ENCODE assay signal across 1 cellular context in genomic region chr18:62729487-62730386, GRCh38.
TF ChIP-seq lines count a peak whose summit lies in the region.

No MANE protein-coding gene starts in this region.

TF ChIP-seq in GM12878, 131 proteins besides CTCF, POLR2A, EP300 and RAD21 (continued from another document and continues in another):
- TF ChIP-seq, protein P1, sequence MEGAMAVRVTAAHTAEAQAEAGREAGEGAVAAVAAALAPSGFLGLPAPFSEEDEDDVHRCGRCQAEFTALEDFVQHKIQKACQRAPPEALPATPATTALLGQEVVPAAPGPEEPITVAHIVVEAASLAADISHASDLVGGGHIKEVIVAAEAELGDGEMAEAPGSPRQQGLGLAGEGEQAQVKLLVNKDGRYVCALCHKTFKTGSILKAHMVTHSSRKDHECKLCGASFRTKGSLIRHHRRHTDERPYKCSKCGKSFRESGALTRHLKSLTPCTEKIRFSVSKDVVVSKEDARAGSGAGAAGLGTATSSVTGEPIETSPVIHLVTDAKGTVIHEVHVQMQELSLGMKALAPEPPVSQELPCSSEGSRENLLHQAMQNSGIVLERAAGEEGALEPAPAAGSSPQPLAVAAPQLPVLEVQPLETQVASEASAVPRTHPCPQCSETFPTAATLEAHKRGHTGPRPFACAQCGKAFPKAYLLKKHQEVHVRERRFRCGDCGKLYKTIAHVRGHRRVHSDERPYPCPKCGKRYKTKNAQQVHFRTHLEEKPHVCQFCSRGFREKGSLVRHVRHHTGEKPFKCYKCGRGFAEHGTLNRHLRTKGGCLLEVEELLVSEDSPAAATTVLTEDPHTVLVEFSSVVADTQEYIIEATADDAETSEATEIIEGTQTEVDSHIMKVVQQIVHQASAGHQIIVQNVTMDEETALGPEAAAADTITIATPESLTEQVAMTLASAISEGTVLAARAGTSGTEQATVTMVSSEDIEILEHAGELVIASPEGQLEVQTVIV (IDR thresholded peaks at IDR 0.05; ENCODE audit: borderline replicate concordance, partially characterized antibody), result no peak
- no peak for TF ChIP-seq MYC (IDR thresholded peaks at IDR 0.05; ENCODE audit: insufficient read depth, insufficient read length, insufficient replicate concordance, low read length, severe bottlenecking)
- no peak for TF ChIP-seq HDGF (IDR thresholded peaks at IDR 0.05)
- TF ChIP-seq NFIC (IDR thresholded peaks at IDR 0.05; ENCODE audit: low read depth, low read length), result 0 out of 2 replicates have a peak, but pooled peaks have one; percentile 37
- TF ChIP-seq, protein P2, sequence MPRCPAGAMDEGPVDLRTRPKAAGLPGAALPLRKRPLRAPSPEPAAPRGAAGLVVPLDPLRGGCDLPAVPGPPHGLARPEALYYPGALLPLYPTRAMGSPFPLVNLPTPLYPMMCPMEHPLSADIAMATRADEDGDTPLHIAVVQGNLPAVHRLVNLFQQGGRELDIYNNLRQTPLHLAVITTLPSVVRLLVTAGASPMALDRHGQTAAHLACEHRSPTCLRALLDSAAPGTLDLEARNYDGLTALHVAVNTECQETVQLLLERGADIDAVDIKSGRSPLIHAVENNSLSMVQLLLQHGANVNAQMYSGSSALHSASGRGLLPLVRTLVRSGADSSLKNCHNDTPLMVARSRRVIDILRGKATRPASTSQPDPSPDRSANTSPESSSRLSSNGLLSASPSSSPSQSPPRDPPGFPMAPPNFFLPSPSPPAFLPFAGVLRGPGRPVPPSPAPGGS (IDR thresholded peaks at IDR 0.05; ENCODE audit: borderline replicate concordance, insufficient read depth, low read depth, low read length, poor library complexity, severe bottlenecking), result no peak
- no peak for TF ChIP-seq ZBTB11 (CRISPR knock-in tag; IDR thresholded peaks at IDR 0.05)
- no peak for TF ChIP-seq YY1 (IDR thresholded peaks at IDR 0.05; ENCODE audit: low read depth, low read length)
- TF ChIP-seq FOXM1 (IDR thresholded peaks at IDR 0.05; ENCODE audit: low read depth, low read length), result no peak
- TF ChIP-seq HCFC1 (IDR thresholded peaks at IDR 0.05; ENCODE audit: low read length), result no peak
- no peak for TF ChIP-seq SMAD1 (IDR thresholded peaks at IDR 0.05; ENCODE audit: low read depth, partially characterized antibody)
- TF ChIP-seq ETV6 (conservative IDR thresholded peaks at IDR 0.05 in 1 of 2, IDR thresholded peaks at IDR 0.05 in 1 of 2; ENCODE audit: borderline replicate concordance in 1 of 2, low read depth in 1 of 2), result no peak
- no peak for TF ChIP-seq CHD1 (IDR thresholded peaks at IDR 0.05; ENCODE audit: low read depth, low read length)
- no peak for TF ChIP-seq SUZ12 (IDR thresholded peaks at IDR 0.05; ENCODE audit: unreplicated experiment)
- no peak for TF ChIP-seq NFYA (IDR thresholded peaks at IDR 0.05; ENCODE audit: borderline replicate concordance, low read depth, low read length)
- no peak for TF ChIP-seq TCF12 (IDR thresholded peaks at IDR 0.05; ENCODE audit: low read depth, low read length)
- no peak for TF ChIP-seq CHD2 (IDR thresholded peaks at IDR 0.05; ENCODE audit: borderline replicate concordance, low read depth, low read length)
- TF ChIP-seq ESRRA (IDR thresholded peaks at IDR 0.05; ENCODE audit: low read length), result no peak
- TF ChIP-seq REST (IDR thresholded peaks at IDR 0.05; ENCODE audit: low read depth, low read length), result no peak
- TF ChIP-seq NR2F1 (conservative IDR thresholded peaks at IDR 0.05), result no peak
- TF ChIP-seq CREB1 (IDR thresholded peaks at IDR 0.05; ENCODE audit: low read depth), result 0 out of 2 replicates have a peak, but pooled peaks have one; percentile 29
- no peak for TF ChIP-seq MTA2 (IDR thresholded peaks at IDR 0.05; ENCODE audit: low read depth)
- TF ChIP-seq RUNX3 (IDR thresholded peaks at IDR 0.05; ENCODE audit: low read length), result peak; percentile 76
- TF ChIP-seq, protein P3, sequence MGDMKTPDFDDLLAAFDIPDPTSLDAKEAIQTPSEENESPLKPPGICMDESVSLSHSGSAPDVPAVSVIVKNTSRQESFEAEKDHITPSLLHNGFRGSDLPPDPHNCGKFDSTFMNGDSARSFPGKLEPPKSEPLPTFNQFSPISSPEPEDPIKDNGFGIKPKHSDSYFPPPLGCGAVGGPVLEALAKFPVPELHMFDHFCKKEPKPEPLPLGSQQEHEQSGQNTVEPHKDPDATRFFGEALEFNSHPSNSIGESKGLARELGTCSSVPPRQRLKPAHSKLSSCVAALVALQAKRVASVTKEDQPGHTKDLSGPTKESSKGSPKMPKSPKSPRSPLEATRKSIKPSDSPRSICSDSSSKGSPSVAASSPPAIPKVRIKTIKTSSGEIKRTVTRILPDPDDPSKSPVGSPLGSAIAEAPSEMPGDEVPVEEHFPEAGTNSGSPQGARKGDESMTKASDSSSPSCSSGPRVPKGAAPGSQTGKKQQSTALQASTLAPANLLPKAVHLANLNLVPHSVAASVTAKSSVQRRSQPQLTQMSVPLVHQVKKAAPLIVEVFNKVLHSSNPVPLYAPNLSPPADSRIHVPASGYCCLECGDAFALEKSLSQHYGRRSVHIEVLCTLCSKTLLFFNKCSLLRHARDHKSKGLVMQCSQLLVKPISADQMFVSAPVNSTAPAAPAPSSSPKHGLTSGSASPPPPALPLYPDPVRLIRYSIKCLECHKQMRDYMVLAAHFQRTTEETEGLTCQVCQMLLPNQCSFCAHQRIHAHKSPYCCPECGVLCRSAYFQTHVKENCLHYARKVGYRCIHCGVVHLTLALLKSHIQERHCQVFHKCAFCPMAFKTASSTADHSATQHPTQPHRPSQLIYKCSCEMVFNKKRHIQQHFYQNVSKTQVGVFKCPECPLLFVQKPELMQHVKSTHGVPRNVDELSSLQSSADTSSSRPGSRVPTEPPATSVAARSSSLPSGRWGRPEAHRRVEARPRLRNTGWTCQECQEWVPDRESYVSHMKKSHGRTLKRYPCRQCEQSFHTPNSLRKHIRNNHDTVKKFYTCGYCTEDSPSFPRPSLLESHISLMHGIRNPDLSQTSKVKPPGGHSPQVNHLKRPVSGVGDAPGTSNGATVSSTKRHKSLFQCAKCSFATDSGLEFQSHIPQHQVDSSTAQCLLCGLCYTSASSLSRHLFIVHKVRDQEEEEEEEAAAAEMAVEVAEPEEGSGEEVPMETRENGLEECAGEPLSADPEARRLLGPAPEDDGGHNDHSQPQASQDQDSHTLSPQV (IDR thresholded peaks at IDR 0.05), result no peak
- no peak for TF ChIP-seq MAX (IDR thresholded peaks at IDR 0.05; ENCODE audit: low read depth, low read length)
- no peak for TF ChIP-seq DPF2 (IDR thresholded peaks at IDR 0.05)
- TF ChIP-seq TCF7 (IDR thresholded peaks at IDR 0.05; ENCODE audit: borderline replicate concordance), result no peak
- TF ChIP-seq NR2C1 (IDR thresholded peaks at IDR 0.05), result no peak
- no peak for TF ChIP-seq ZBED1 (IDR thresholded peaks at IDR 0.05; ENCODE audit: borderline replicate concordance)
- peak; percentile 73 for TF ChIP-seq MEF2A (IDR thresholded peaks at IDR 0.05; ENCODE audit: insufficient read depth, low read depth, low read length)
- no peak for TF ChIP-seq KAT2A (conservative IDR thresholded peaks at IDR 0.05; ENCODE audit: control insufficient read depth, low read depth, low read length)
- TF ChIP-seq SIX5 (IDR thresholded peaks at IDR 0.05; ENCODE audit: low read depth, low read length, severe bottlenecking), result no peak
- TF ChIP-seq BRCA1 (IDR thresholded peaks at IDR 0.05; ENCODE audit: low read depth, low read length), result no peak
- TF ChIP-seq FOS (IDR thresholded peaks at IDR 0.05; ENCODE audit: borderline replicate concordance, extremely low read depth, insufficient read length), result no peak
- TF ChIP-seq JUNB (IDR thresholded peaks at IDR 0.05), result peak; percentile 35
- no peak for TF ChIP-seq RAD51 (IDR thresholded peaks at IDR 0.05)
- TF ChIP-seq CREM (IDR thresholded peaks at IDR 0.05; ENCODE audit: low read depth), result 0 out of 2 replicates have a peak, but pooled peaks have one; percentile 17
- no peak for TF ChIP-seq RB1 (IDR thresholded peaks at IDR 0.05; ENCODE audit: borderline replicate concordance)
- TF ChIP-seq, protein P4, sequence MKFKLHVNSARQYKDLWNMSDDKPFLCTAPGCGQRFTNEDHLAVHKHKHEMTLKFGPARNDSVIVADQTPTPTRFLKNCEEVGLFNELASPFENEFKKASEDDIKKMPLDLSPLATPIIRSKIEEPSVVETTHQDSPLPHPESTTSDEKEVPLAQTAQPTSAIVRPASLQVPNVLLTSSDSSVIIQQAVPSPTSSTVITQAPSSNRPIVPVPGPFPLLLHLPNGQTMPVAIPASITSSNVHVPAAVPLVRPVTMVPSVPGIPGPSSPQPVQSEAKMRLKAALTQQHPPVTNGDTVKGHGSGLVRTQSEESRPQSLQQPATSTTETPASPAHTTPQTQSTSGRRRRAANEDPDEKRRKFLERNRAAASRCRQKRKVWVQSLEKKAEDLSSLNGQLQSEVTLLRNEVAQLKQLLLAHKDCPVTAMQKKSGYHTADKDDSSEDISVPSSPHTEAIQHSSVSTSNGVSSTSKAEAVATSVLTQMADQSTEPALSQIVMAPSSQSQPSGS (IDR thresholded peaks at IDR 0.05; ENCODE audit: low read length), result no peak
- no peak for TF ChIP-seq SKIL (IDR thresholded peaks at IDR 0.05; ENCODE audit: low read depth, poor library complexity, severe bottlenecking)
- TF ChIP-seq, protein P5, sequence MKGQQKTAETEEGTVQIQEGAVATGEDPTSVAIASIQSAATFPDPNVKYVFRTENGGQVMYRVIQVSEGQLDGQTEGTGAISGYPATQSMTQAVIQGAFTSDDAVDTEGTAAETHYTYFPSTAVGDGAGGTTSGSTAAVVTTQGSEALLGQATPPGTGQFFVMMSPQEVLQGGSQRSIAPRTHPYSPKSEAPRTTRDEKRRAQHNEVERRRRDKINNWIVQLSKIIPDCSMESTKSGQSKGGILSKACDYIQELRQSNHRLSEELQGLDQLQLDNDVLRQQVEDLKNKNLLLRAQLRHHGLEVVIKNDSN (IDR thresholded peaks at IDR 0.05; ENCODE audit: borderline replicate concordance, extremely low read length, insufficient read depth, low read depth, low read length), result no peak
- TF ChIP-seq, protein P6, sequence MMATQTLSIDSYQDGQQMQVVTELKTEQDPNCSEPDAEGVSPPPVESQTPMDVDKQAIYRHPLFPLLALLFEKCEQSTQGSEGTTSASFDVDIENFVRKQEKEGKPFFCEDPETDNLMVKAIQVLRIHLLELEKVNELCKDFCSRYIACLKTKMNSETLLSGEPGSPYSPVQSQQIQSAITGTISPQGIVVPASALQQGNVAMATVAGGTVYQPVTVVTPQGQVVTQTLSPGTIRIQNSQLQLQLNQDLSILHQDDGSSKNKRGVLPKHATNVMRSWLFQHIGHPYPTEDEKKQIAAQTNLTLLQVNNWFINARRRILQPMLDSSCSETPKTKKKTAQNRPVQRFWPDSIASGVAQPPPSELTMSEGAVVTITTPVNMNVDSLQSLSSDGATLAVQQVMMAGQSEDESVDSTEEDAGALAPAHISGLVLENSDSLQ (IDR thresholded peaks at IDR 0.05), result no peak
